Comparison of ENCODE assay signal across 1 cellular context in the genomic region with DNA sequence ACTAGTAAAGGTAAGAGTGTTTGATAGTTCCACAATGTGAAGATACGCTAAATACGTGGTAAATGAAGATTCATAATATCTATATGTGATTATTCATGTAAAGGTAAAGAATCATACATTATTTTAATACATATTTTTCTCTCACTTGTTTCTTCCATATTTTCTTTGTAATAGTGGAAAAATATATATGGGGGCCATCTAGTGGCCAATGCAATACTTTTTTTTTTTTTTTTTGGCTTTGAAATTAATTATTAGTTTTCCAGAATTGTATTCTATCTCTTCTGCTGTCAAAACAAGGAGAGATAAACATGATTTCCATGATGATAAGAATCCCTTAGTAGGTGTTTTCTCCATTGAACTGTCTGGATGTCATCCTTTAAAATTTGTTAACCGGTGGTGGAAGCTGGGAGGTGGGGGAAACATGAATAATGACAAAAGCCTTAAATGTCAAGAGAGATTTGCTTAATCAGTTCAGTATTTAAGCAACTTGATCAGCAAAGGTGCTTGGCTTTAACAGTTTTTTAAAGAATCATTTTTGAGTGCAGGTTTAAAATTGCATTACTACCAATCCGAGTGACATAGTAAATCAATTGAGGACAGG.
TF ChIP-seq lines count a peak whose summit lies in the region.

No MANE protein-coding gene starts in this region.

TF ChIP-seq in neural cell, 6 proteins besides CTCF, POLR2A, EP300 and RAD21:
- TF ChIP-seq, protein P1, sequence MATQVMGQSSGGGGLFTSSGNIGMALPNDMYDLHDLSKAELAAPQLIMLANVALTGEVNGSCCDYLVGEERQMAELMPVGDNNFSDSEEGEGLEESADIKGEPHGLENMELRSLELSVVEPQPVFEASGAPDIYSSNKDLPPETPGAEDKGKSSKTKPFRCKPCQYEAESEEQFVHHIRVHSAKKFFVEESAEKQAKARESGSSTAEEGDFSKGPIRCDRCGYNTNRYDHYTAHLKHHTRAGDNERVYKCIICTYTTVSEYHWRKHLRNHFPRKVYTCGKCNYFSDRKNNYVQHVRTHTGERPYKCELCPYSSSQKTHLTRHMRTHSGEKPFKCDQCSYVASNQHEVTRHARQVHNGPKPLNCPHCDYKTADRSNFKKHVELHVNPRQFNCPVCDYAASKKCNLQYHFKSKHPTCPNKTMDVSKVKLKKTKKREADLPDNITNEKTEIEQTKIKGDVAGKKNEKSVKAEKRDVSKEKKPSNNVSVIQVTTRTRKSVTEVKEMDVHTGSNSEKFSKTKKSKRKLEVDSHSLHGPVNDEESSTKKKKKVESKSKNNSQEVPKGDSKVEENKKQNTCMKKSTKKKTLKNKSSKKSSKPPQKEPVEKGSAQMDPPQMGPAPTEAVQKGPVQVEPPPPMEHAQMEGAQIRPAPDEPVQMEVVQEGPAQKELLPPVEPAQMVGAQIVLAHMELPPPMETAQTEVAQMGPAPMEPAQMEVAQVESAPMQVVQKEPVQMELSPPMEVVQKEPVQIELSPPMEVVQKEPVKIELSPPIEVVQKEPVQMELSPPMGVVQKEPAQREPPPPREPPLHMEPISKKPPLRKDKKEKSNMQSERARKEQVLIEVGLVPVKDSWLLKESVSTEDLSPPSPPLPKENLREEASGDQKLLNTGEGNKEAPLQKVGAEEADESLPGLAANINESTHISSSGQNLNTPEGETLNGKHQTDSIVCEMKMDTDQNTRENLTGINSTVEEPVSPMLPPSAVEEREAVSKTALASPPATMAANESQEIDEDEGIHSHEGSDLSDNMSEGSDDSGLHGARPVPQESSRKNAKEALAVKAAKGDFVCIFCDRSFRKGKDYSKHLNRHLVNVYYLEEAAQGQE (IDR thresholded peaks at IDR 0.05; ENCODE audit: borderline replicate concordance) = no peak
- TF ChIP-seq SMC3 (conservative IDR thresholded peaks at IDR 0.05; ENCODE audit: poor library complexity) = peak; percentile 40
- no peak for TF ChIP-seq MXI1 (conservative IDR thresholded peaks at IDR 0.05; ENCODE audit: poor library complexity, severe bottlenecking)
- TF ChIP-seq TAF1 (IDR thresholded peaks at IDR 0.05; ENCODE audit: low read depth) = no peak
- TF ChIP-seq EZH2 (IDR thresholded peaks at IDR 0.05; ENCODE audit: borderline replicate concordance, insufficient read depth, low read length, poor library complexity, severe bottlenecking) = no peak
TF ChIP-seq in neural cell: peak in this region for 1.
